ENCODE assay signal across 19 cellular contexts in the genomic region with DNA sequence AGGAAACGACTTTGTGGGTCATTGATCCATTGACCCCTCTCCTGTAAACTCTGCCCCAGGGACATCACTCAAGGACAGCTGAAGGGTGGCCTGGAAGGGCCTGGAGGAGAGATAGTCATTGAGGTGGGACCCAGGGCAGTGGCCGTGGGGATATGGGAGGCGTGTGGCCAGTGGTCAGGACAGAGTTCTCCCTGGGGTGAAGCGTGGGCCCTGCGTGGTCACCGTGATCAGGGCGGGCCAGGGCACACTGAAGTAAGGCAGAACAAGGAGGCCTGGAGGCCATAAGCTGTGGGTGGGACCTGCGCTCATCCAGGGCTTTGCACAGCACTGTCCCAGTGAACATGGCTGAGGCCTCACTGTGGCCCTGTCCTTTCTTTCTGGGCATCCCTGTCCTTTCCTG.
DNase-seq lines count a peak whose midpoint lies in the region; ATAC-seq lines count a peak whose summit lies in the region.
"Had no signal": no experiment of that assay in that cellular context is flagged by ENCODE, and none has a peak within 500 bp of the region (broad histone marks: within the 10 kb centered on the region; RNA-seq: fewer than 3 reads in every experiment).

No MANE protein-coding gene starts in this region.

- no peaks in the 10 kb centered on the region for H3K27me3 Mint-ChIP-seq in stimulated activated naive CD8-positive, alpha-beta T cell treated with anti-CD3 and anti-CD28 coated beads, Interleukin-15, amount 100 ng/mL, for 72 hours
- H3K27me3 Mint-ChIP-seq: B cell; CD4-positive, alpha-beta T cell had no signal

- intact Hi-C loops in posterior vena cava (cut with DNase I), result no loop called here
- intact Hi-C loops in aorta (cut with DNase I), result no loop called here

- peaks cover 21 to 49% of the 10 kb centered on the region in 2 donors for H3K9me3 Mint-ChIP-seq in stimulated activated naive CD8-positive, alpha-beta T cell treated with anti-CD3 and anti-CD28 coated beads, Interleukin-15, amount 100 ng/mL, for 72 hours

- no peak overlapping the region for H3K27ac ChIP-seq in aorta (ENCODE audit: low read depth in 1 of 2, low read length in 2 of 2)
- H3K27ac ChIP-seq: BLaER1 treated with 17β-estradiol and CSF1 and Interleukin-3, amounts not matched to agents 10 nM and 100 nM; C4-2B had no signal

- no peaks in the 10 kb centered on the region for H3K36me3 ChIP-seq in aorta (ENCODE audit: control insufficient read depth in 1 of 2, insufficient read depth in 2 of 2, low read length in 1 of 2)
- H3K36me3 ChIP-seq: BLaER1 treated with 17β-estradiol and CSF1 and Interleukin-3, amounts not matched to agents 10 nM and 100 nM had no signal

- no peaks in the 10 kb centered on the region for H3K27me3 ChIP-seq in aorta (ENCODE audit: control insufficient read depth in 1 of 2, insufficient read depth in 2 of 2, low read length in 1 of 2)
- H3K27me3 ChIP-seq: BLaER1 treated with 17β-estradiol and CSF1 and Interleukin-3, amounts not matched to agents 10 nM and 100 nM had no signal

- H3K9me3 ChIP-seq in aorta (ENCODE audit: control insufficient read depth, low read length), result no peaks in the 10 kb centered on the region

- H3K27ac Mint-ChIP-seq in stimulated activated naive CD8-positive, alpha-beta T cell treated with anti-CD3 and anti-CD28 coated beads, Interleukin-15, amount 100 ng/mL, for 72 hours, result no peak overlapping the region
- H3K27ac Mint-ChIP-seq: B cell; CD4-positive, alpha-beta T cell; CD8-positive, alpha-beta T cell had no signal

- H3K4me1 Mint-ChIP-seq in stimulated activated naive CD8-positive, alpha-beta T cell treated with anti-CD3 and anti-CD28 coated beads, Interleukin-15, amount 100 ng/mL, for 72 hours, result no peaks in the 10 kb centered on the region
- H3K4me1 Mint-ChIP-seq: B cell had no signal

- 89% methylated on average over 8 of the region's 8 CpGs for WGBS in aorta, 2 donors

- no peak overlapping the region for H3K4me3 Mint-ChIP-seq in stimulated activated naive CD8-positive, alpha-beta T cell treated with anti-CD3 and anti-CD28 coated beads, Interleukin-15, amount 100 ng/mL, for 72 hours
- H3K4me3 Mint-ChIP-seq: B cell; CD4-positive, alpha-beta T cell; CD8-positive, alpha-beta T cell had no signal

- no peak overlapping the region for H3K4me3 ChIP-seq in aorta (ENCODE audit: low read length in 2 of 2)
- H3K4me3 ChIP-seq: BLaER1 treated with 17β-estradiol and CSF1 and Interleukin-3, amounts not matched to agents 10 nM and 100 nM; GM12878 had no signal

- H3K4me1 ChIP-seq in aorta (ENCODE audit: control insufficient read depth in 1 of 2, insufficient read depth in 2 of 2, low read length in 2 of 2), result no peaks in the 10 kb centered on the region
- H3K4me1 ChIP-seq: BLaER1 treated with 17β-estradiol and CSF1 and Interleukin-3, amounts not matched to agents 10 nM and 100 nM; Caco-2 had no signal

- peak; percentile 17 for ATAC-seq in stimulated activated naive CD8-positive, alpha-beta T cell treated with anti-CD3 and anti-CD28 coated beads, Interleukin-15, Interleukin-2, amounts not matched to agents 100 U/mL and 50 U/mL, for 24 hours
- ATAC-seq in stimulated activated naive CD8-positive, alpha-beta T cell treated with anti-CD3 and anti-CD28 coated beads, Interleukin-15, amount 100 ng/mL, for 72 hours, result no peak
- ATAC-seq in aorta (ENCODE audit: low FRiP score), result peak; percentile 3
- ATAC-seq: CD8-positive, alpha-beta T cell; GM12878 had no signal

- no peak for DNase-seq in stimulated activated naive CD8-positive, alpha-beta T cell treated with anti-CD3 and anti-CD28 coated beads, Interleukin-15, Interleukin-2, amounts not matched to agents 100 U/mL and 50 U/mL, for 24 hours
- no peak for DNase-seq in stimulated activated naive CD8-positive, alpha-beta T cell treated with anti-CD3 and anti-CD28 coated beads, Interleukin-15, amount 100 ng/mL, for 72 hours
- DNase-seq in posterior vena cava (ENCODE audit: low spot score) (peak; percentile 69), aorta (no peak), AG20443 (ENCODE audit: low spot score) (no peak)
- no peak for DNase-seq in activated T-cell treated with anti-CD3 and anti-CD28 coated beads, Interleukin-2, amount 50 U/mL, for 48 hours
- DNase-seq: 8988T; ACHN; AML-193; Calu3; CD4-positive, alpha-beta T cell; CD8-positive, alpha-beta T cell; DMS79 treated with DMSO at 0.1 percent for 48 hours; GF-D8 had no signal
